Comparison of ENCODE assay signal across 21 cellular contexts in genomic region chr15:90501898-90502297, GRCh38. TPM values are rescaled to one million over a fixed set of nuclear protein-coding genes. Genes with fewer than 3 reads are reported as not detected.
A peak's percentile ranks its signal among the peaks of the same experiment; 100 is the strongest.
DNase-seq lines count a peak whose midpoint lies in the region; ATAC-seq and TF ChIP-seq lines count a peak whose summit lies in the region.
"Had no signal": no experiment of that assay in that cellular context is flagged by ENCODE, and none has a peak within 500 bp of the region (broad histone marks: within the 10 kb centered on the region; RNA-seq: fewer than 3 reads in every experiment).

No MANE protein-coding gene starts in this region.

- no peaks in the 10 kb centered on the region for H3K79me2 ChIP-seq in GM23338 (replicated peaks; ENCODE audit: insufficient read depth)

- H3K4me1 ChIP-seq in GM23338 (ENCODE audit: insufficient read depth), result no peaks in the 10 kb centered on the region
- H3K4me1 ChIP-seq: BE2C had no signal

- no peaks in the 10 kb centered on the region for H3K9me3 Mint-ChIP-seq in activated naive CD8-positive, alpha-beta T cell treated with anti-CD3 and anti-CD28 coated beads, Interleukin-2, amount 10 ng/mL, durations not matched to agents 7 days and 5 days
- no peaks in the 10 kb centered on the region for H3K9me3 Mint-ChIP-seq in activated naive CD8-positive, alpha-beta T cell treated with anti-CD3 and anti-CD28 coated beads, Interleukin-2, amount 50 U/mL, for 24 hours
- no peaks in the 10 kb centered on the region for H3K9me3 Mint-ChIP-seq in GM23338
- H3K9me3 Mint-ChIP-seq in nephron progenitor cell, result no peaks in the 10 kb centered on the region
- H3K9me3 Mint-ChIP-seq: CD4-positive, CD25-positive, alpha-beta regulatory T cell; CD8-positive, alpha-beta memory T cell had no signal

- H3K9me2 ChIP-seq in GM23338 (ENCODE audit: insufficient read depth), result no peaks in the 10 kb centered on the region

- TF ChIP-seq CTCF in GM23338 (conservative IDR thresholded peaks at IDR 0.05; ENCODE audit: low read depth in 2 of 2), result no peak
- TF ChIP-seq CTCF in nephron progenitor cell (IDR thresholded peaks at IDR 0.05), result no peak

- POLR2A ChIA-PET in activated naive CD8-positive, alpha-beta T cell treated with anti-CD3 and anti-CD28 coated beads, Interleukin-2, amount 10 ng/mL, durations not matched to agents 7 days and 5 days (lab: Charles Lee), result no interaction called here

- in situ Hi-C loops in SK-MEL-5 (cut with HindIII; ENCODE audit: low pct_unique_long_range_greater_than_20kb, low sequenced_read_pairs), result no loop called here

- no peaks in the 10 kb centered on the region for H3K27me3 ChIP-seq in GM23338 (ENCODE audit: insufficient read depth)
- H3K27me3 ChIP-seq: BE2C had no signal

- H3K4me2 ChIP-seq in GM23338, result no peak overlapping the region

- ATAC-seq in activated naive CD8-positive, alpha-beta T cell treated with anti-CD3 and anti-CD28 coated beads, Interleukin-2, amount 10 ng/mL, durations not matched to agents 7 days and 5 days (ENCODE audit: low read depth), result no peak
- no peak for ATAC-seq in activated naive CD8-positive, alpha-beta T cell treated with anti-CD3 and anti-CD28 coated beads, Interleukin-2, amount 50 U/mL, for 24 hours
- ATAC-seq in GM23338, result no peak
- ATAC-seq: GM12878 had no signal

- H3K36me3 Mint-ChIP-seq in activated naive CD8-positive, alpha-beta T cell treated with anti-CD3 and anti-CD28 coated beads, Interleukin-2, amount 10 ng/mL, durations not matched to agents 7 days and 5 days, result peaks cover 24% of the 10 kb centered on the region
- peaks cover 31% of the 10 kb centered on the region for H3K36me3 Mint-ChIP-seq in activated naive CD8-positive, alpha-beta T cell treated with anti-CD3 and anti-CD28 coated beads, Interleukin-2, amount 50 U/mL, for 24 hours (ENCODE audit: low read depth)
- H3K36me3 Mint-ChIP-seq in GM23338 (ENCODE audit: low read depth) (peaks cover 19% of the 10 kb centered on the region), nephron progenitor cell (ENCODE audit: low read depth) (peaks cover 17% of the 10 kb centered on the region)

- H3K27ac Mint-ChIP-seq in activated naive CD8-positive, alpha-beta T cell treated with anti-CD3 and anti-CD28 coated beads, Interleukin-2, amount 10 ng/mL, durations not matched to agents 7 days and 5 days, result peak overlapping the region; percentile 68
- H3K27ac Mint-ChIP-seq in activated naive CD8-positive, alpha-beta T cell treated with anti-CD3 and anti-CD28 coated beads, Interleukin-2, amount 50 U/mL, for 24 hours, result no peak overlapping the region
- H3K27ac Mint-ChIP-seq in GM23338 (no peak overlapping the region), nephron progenitor cell (peak overlapping the region; percentile 2)

- H3K4me3 Mint-ChIP-seq in activated naive CD8-positive, alpha-beta T cell treated with anti-CD3 and anti-CD28 coated beads, Interleukin-2, amount 10 ng/mL, durations not matched to agents 7 days and 5 days, result no peak overlapping the region
- H3K4me3 Mint-ChIP-seq in activated naive CD8-positive, alpha-beta T cell treated with anti-CD3 and anti-CD28 coated beads, Interleukin-2, amount 50 U/mL, for 24 hours, result no peak overlapping the region
- H3K4me3 Mint-ChIP-seq in GM23338, result no peak overlapping the region
- no peak overlapping the region for H3K4me3 Mint-ChIP-seq in nephron progenitor cell
- H3K4me3 Mint-ChIP-seq: CD4-positive, CD25-positive, alpha-beta regulatory T cell; CD8-positive, alpha-beta memory T cell had no signal

- DNase-seq in activated naive CD8-positive, alpha-beta T cell treated with anti-CD3 and anti-CD28 coated beads, Interleukin-2, amount 10 ng/mL, durations not matched to agents 7 days and 5 days, result no peak
- no peak for DNase-seq in activated naive CD8-positive, alpha-beta T cell treated with anti-CD3 and anti-CD28 coated beads, Interleukin-2, amount 50 U/mL, for 24 hours
- no peak for DNase-seq in GM23338 (ENCODE audit: low spot score)
- peak; percentile 25 for DNase-seq in SK-MEL-5 (ENCODE audit: low read depth, low spot score)
- DNase-seq in nephron progenitor cell, result no peak
- DNase-seq in HuH-7 (ENCODE audit: low spot score), result no peak
- DNase-seq in activated gamma-delta T cell (lab: John Stamatoyannopoulos, UW), result no peak
- DNase-seq: ACHN; BE2C; C1 segment of cervical spinal cord; CD4-positive, CD25-positive, alpha-beta regulatory T cell; CD8-positive, alpha-beta memory T cell; COR-L47; DMS 273 treated with DMSO at 0.1 percent for 48 hours; DMS53; DND-41; EL; HCEC 1CT; IMR-90 had no signal

- H3K36me3 ChIP-seq in GM23338 (ENCODE audit: insufficient read depth), result 0 out of 2 replicates have a peak, but pooled peaks cover 17% of the 10 kb centered on the region
- H3K36me3 ChIP-seq: BE2C had no signal

- no peaks in the 10 kb centered on the region for H3F3A ChIP-seq in GM23338 (replicated peaks; ENCODE audit: low read depth)

- no peaks in the 10 kb centered on the region for H3K27me3 Mint-ChIP-seq in activated naive CD8-positive, alpha-beta T cell treated with anti-CD3 and anti-CD28 coated beads, Interleukin-2, amount 10 ng/mL, durations not matched to agents 7 days and 5 days
- H3K27me3 Mint-ChIP-seq in activated naive CD8-positive, alpha-beta T cell treated with anti-CD3 and anti-CD28 coated beads, Interleukin-2, amount 50 U/mL, for 24 hours, result no peaks in the 10 kb centered on the region
- peaks cover 2% of the 10 kb centered on the region for H3K27me3 Mint-ChIP-seq in GM23338 (ENCODE audit: insufficient read depth, low read depth, poor library complexity)
- no peaks in the 10 kb centered on the region for H3K27me3 Mint-ChIP-seq in nephron progenitor cell (ENCODE audit: low read depth, poor library complexity)
- H3K27me3 Mint-ChIP-seq: CD4-positive, CD25-positive, alpha-beta regulatory T cell; CD8-positive, alpha-beta memory T cell had no signal

- H4K20me1 ChIP-seq in GM23338 (replicated peaks; ENCODE audit: insufficient read depth), result no peaks in the 10 kb centered on the region

- no peak overlapping the region for H3K4me3 ChIP-seq in GM23338
- H3K4me3 ChIP-seq: GM12878 had no signal

- H2AFZ ChIP-seq in GM23338, result no peak overlapping the region

- peaks cover 1% of the 10 kb centered on the region for H3K4me1 Mint-ChIP-seq in activated naive CD8-positive, alpha-beta T cell treated with anti-CD3 and anti-CD28 coated beads, Interleukin-2, amount 10 ng/mL, durations not matched to agents 7 days and 5 days
- H3K4me1 Mint-ChIP-seq in activated naive CD8-positive, alpha-beta T cell treated with anti-CD3 and anti-CD28 coated beads, Interleukin-2, amount 50 U/mL, for 24 hours, result peaks cover 3% of the 10 kb centered on the region
- H3K4me1 Mint-ChIP-seq in GM23338, result no peaks in the 10 kb centered on the region
- peaks cover 23% of the 10 kb centered on the region for H3K4me1 Mint-ChIP-seq in nephron progenitor cell
- H3K4me1 Mint-ChIP-seq: CD8-positive, alpha-beta memory T cell had no signal

- 0 out of 2 replicates have a peak overlapping the region, but pooled peaks have one; percentile 6 for H3K27ac ChIP-seq in GM23338 (ENCODE audit: low read depth)
- H3K27ac ChIP-seq: HL-60 had no signal

TF ChIP-seq in GM23338, 12 proteins besides CTCF, POLR2A, EP300 and RAD21 (continues in another document):
- TF ChIP-seq CREB1 (CRISPR knock-in tag; IDR thresholded peaks at IDR 0.05; ENCODE audit: low read depth), result no peak
- TF ChIP-seq JUNB (IDR thresholded peaks at IDR 0.05; ENCODE audit: unreplicated experiment), result no peak
- TF ChIP-seq EZH2 (IDR thresholded peaks at IDR 0.05; ENCODE audit: low read depth, unreplicated experiment), result no peak
- no peak for TF ChIP-seq POLR2AphosphoS5 (IDR thresholded peaks at IDR 0.05; ENCODE audit: low read depth)
- no peak for TF ChIP-seq ZNF331 (CRISPR knock-in tag; IDR thresholded peaks at IDR 0.05; ENCODE audit: low read depth)
- no peak for TF ChIP-seq REST (IDR thresholded peaks at IDR 0.05; ENCODE audit: unreplicated experiment)
- no peak for TF ChIP-seq NANOG (IDR thresholded peaks at IDR 0.05; ENCODE audit: borderline replicate concordance)

RNA-seq across cellular contexts. Expression of gene CRTC3, which starts 27.8 kb away (rescaled TPM):
- 10 to 100 TPM; 70.5 to 74.1 TPM for total RNA-seq in activated naive CD8-positive, alpha-beta T cell treated with anti-CD3 and anti-CD28 coated beads, Interleukin-2, amount 10 ng/mL, durations not matched to agents 7 days and 5 days
- total RNA-seq in GM23338 (2014; rRNA removed; shearing (Covaris generic)), result 3.8 and 6.5 TPM in 2 replicates
- polyA plus RNA-seq in GM23338 (2016; fragmentation: Nextera tagmentation; extraction: Ambion mirVana), result 1.2 and 2.8 TPM in 2 replicates
- total RNA-seq in SK-MEL-5 (2014; rRNA removed; shearing (Covaris generic)), result 10.8 and 12.9 TPM in 2 replicates
- 14.4 and 24.0 TPM in 2 replicates for polyA plus RNA-seq in SK-MEL-5 (2015; cell fraction: cytosol; rRNA removed)
- polyA plus RNA-seq in SK-MEL-5 (2015; cell fraction: nucleus; rRNA removed), result 44.7 and 45.7 TPM in 2 replicates

Comparison
In these comparisons a context has a peak if more than half of its experiments do, and no peak if none do; other contexts are left out.
1. H3K27ac Mint-ChIP-seq: peak in activated naive CD8-positive, alpha-beta T cell treated with anti-CD3 and anti-CD28 coated beads, Interleukin-2, amount 10 ng/mL, durations not matched to agents 7 days and 5 days (single experiment) and nephron progenitor cell (single experiment); none in activated naive CD8-positive, alpha-beta T cell treated with anti-CD3 and anti-CD28 coated beads, Interleukin-2, amount 50 U/mL, for 24 hours (single experiment) and GM23338 (single experiment).